Comparison of ENCODE assay signal across 6 cellular contexts in the genomic region with DNA sequence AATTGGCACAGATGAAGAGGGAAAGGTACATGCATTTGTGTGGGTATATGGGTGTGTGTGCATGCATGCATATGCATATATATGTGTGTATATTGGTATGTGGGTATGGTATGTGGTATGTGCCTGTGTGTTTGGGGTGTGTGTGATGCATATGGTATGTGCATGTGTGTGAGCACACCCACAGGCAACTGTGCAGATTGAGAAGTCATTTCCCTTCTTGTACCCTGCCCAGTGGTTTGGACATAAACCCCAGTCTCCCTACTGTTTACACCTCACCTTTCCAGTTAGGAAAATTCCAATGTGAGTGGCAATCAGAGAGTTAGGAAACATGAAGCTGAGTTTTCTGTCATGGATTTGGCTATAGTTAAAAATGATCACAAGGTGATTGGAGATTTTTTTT.
"Had no signal": no experiment of that assay in that cellular context is flagged by ENCODE, and none has a peak within 500 bp of the region (broad histone marks: within the 10 kb centered on the region; RNA-seq: fewer than 3 reads in every experiment).

No MANE protein-coding gene starts in this region.

- H3K27ac ChIP-seq: HL-60 had no signal

- FAIRE-seq: HTR-8/SVneo, K562 had no signal

- DNase-seq: IMR-90, KBM-7, KG1 had no signal

- H3K4me3 ChIP-seq: K562 had no signal

- ATAC-seq: K562 had no signal
